ENCODE assay signal across 26 cellular contexts in genomic region chr3:108894981-108895380, GRCh38. TPM values are rescaled to one million over a fixed set of nuclear protein-coding genes. Genes with fewer than 3 reads are reported as not detected.
DNase-seq lines count a peak whose midpoint lies in the region; ATAC-seq and TF ChIP-seq lines count a peak whose summit lies in the region.
"Had no signal": no experiment of that assay in that cellular context is flagged by ENCODE, and none has a peak within 500 bp of the region (broad histone marks: within the 10 kb centered on the region; RNA-seq: fewer than 3 reads in every experiment).

No MANE protein-coding gene starts in this region.

- WGBS in psoas muscle, 3 donors: 64 to 69% (median 67%) methylated on average over 5 of the region's 5 CpGs

- no peaks in the 10 kb centered on the region for H3K9me3 ChIP-seq in PC-3 (ENCODE audit: low read length)
- no peaks in the 10 kb centered on the region for H3K9me3 ChIP-seq in psoas muscle
- no peaks in the 10 kb centered on the region for H3K9me3 ChIP-seq in CD8-positive, alpha-beta memory T cell (ENCODE audit: low read length)
- H3K9me3 ChIP-seq: A549, BE2C, BLaER1 had no signal

- H3K27ac Mint-ChIP-seq in activated naive CD4-positive, alpha-beta T cell treated with anti-CD3 and anti-CD28 coated beads, Interleukin-2, amount 50 U/mL, for 24 hours: peak overlapping the region; percentile 4
- H3K27ac Mint-ChIP-seq in CD8-positive, alpha-beta memory T cell: no peak overlapping the region
- H3K27ac Mint-ChIP-seq: CD14-positive monocyte; CD4-positive, CD25-positive, alpha-beta regulatory T cell; CD8-positive, alpha-beta T cell had no signal

- no peaks in the 10 kb centered on the region for H3K9me3 Mint-ChIP-seq in activated naive CD4-positive, alpha-beta T cell treated with anti-CD3 and anti-CD28 coated beads, Interleukin-2, amount 50 U/mL, for 24 hours
- H3K9me3 Mint-ChIP-seq in CD8-positive, alpha-beta memory T cell: no peaks in the 10 kb centered on the region
- H3K9me3 Mint-ChIP-seq: CD8-positive, alpha-beta T cell had no signal

- DNase-seq in activated naive CD4-positive, alpha-beta T cell treated with anti-CD3 and anti-CD28 coated beads, Interleukin-2, amount 50 U/mL, for 16 hours: no peak
- DNase-seq in PC-3 (peak; percentile 19), astrocyte of the cerebellum (ENCODE audit: low read depth) (peak; percentile 5), psoas muscle (no peak)
- DNase-seq in CD8-positive, alpha-beta memory T cell: no peak
- DNase-seq: ACHN; BE2C; C1 segment of cervical spinal cord; CD4-positive, CD25-positive, alpha-beta regulatory T cell; CD8-positive, alpha-beta T cell; DMS 273 treated with DMSO at 0.1 percent for 48 hours; DMS153; DMS53; DMS79; DND-41; EL; GF-D8 had no signal

- CTCF ChIA-PET in PC-3 (lab: Charles Lee): no interaction called here
- CTCF ChIA-PET in CD8-positive, alpha-beta memory T cell (lab: Charles Lee): interaction anchor here (1.4 kb wide), 1 partner anchor 20 kb away, joined by 3 read pairs; no protein-coding TSS in a partner anchor

- H3K36me3 ChIP-seq in PC-3 (ENCODE audit: low read depth, low read length) (no peaks in the 10 kb centered on the region), psoas muscle (ENCODE audit: insufficient read depth in 1 of 2, low read depth in 1 of 2) (no peaks in the 10 kb centered on the region)
- no peaks in the 10 kb centered on the region for H3K36me3 ChIP-seq in CD8-positive, alpha-beta memory T cell (ENCODE audit: insufficient read depth, low read length)
- H3K36me3 ChIP-seq: BE2C, BLaER1 had no signal

- TF ChIP-seq CTCF in PC-3 (conservative IDR thresholded peaks at IDR 0.05; ENCODE audit: low read depth, low read length) (no peak), astrocyte of the cerebellum (IDR thresholded peaks at IDR 0.05; ENCODE audit: low read depth, low read length, missing control alignments) (no peak), psoas muscle (IDR thresholded peaks at IDR 0.05) (no peak)

- H3K4me3 ChIP-seq in PC-3 (ENCODE audit: low read length) (no peak overlapping the region), astrocyte of the cerebellum (ENCODE audit: low read depth, low read length) (no peak overlapping the region), psoas muscle (no peak overlapping the region)
- H3K4me3 ChIP-seq in CD8-positive, alpha-beta memory T cell (ENCODE audit: low read length): no peak overlapping the region
- H3K4me3 ChIP-seq: A549, BLaER1 had no signal

- H3K27me3 ChIP-seq in PC-3 (ENCODE audit: low read length): peaks cover 64% of the 10 kb centered on the region
- no peaks in the 10 kb centered on the region for H3K27me3 ChIP-seq in psoas muscle (ENCODE audit: insufficient read depth in 3 of 3, low read length in 2 of 3)
- no peaks in the 10 kb centered on the region for H3K27me3 ChIP-seq in CD8-positive, alpha-beta memory T cell (ENCODE audit: insufficient read depth, low read length, poor library complexity, severe bottlenecking)
- H3K27me3 ChIP-seq: BE2C, BLaER1 had no signal

- H3K27me3 Mint-ChIP-seq in activated naive CD4-positive, alpha-beta T cell treated with anti-CD3 and anti-CD28 coated beads, Interleukin-2, amount 50 U/mL, for 24 hours: no peaks in the 10 kb centered on the region
- peaks cover 0 to 3% of the 10 kb centered on the region in 2 donors for H3K27me3 Mint-ChIP-seq in CD8-positive, alpha-beta memory T cell
- H3K27me3 Mint-ChIP-seq: CD4-positive, CD25-positive, alpha-beta regulatory T cell had no signal

- no peaks in the 10 kb centered on the region for H3K9me2 ChIP-seq in PC-3 (replicated peaks; ENCODE audit: low read length)

- no peak for ATAC-seq in PC-3
- ATAC-seq in HG02870 (IDR thresholded peaks at IDR 0.05; ENCODE audit: unreplicated experiment): no peak
- no peak for ATAC-seq in psoas muscle
- ATAC-seq: A549; CD8-positive, alpha-beta T cell had no signal

- no peaks in the 10 kb centered on the region for H3K36me3 Mint-ChIP-seq in activated naive CD4-positive, alpha-beta T cell treated with anti-CD3 and anti-CD28 coated beads, Interleukin-2, amount 50 U/mL, for 24 hours
- H3K36me3 Mint-ChIP-seq in CD8-positive, alpha-beta memory T cell: peaks cover 0 to 4% (median 0%) of the 10 kb centered on the region in 3 donors
- H3K36me3 Mint-ChIP-seq: CD14-positive monocyte; CD4-positive, CD25-positive, alpha-beta regulatory T cell; CD8-positive, alpha-beta T cell had no signal

- H3K4me1 ChIP-seq in PC-3 (ENCODE audit: insufficient read depth, low read length): no peaks in the 10 kb centered on the region
- H3K4me1 ChIP-seq in psoas muscle: no peaks in the 10 kb centered on the region
- H3K4me1 ChIP-seq in CD8-positive, alpha-beta memory T cell (ENCODE audit: insufficient read depth, low read length): no peaks in the 10 kb centered on the region
- H3K4me1 ChIP-seq: A549, BE2C, BLaER1 had no signal

- no peak overlapping the region for H3K27ac ChIP-seq in PC-3 (ENCODE audit: low read length)
- H3K27ac ChIP-seq in psoas muscle: no peak overlapping the region
- no peak overlapping the region for H3K27ac ChIP-seq in CD8-positive, alpha-beta memory T cell (ENCODE audit: low read depth, low read length)
- H3K27ac ChIP-seq: 22Rv1, A549, BLaER1 had no signal

- H3K9ac ChIP-seq in PC-3 (ENCODE audit: low read length): no peak overlapping the region
- H3K9ac ChIP-seq: BLaER1 had no signal

- peaks cover 16% of the 10 kb centered on the region for H3K4me1 Mint-ChIP-seq in activated naive CD4-positive, alpha-beta T cell treated with anti-CD3 and anti-CD28 coated beads, Interleukin-2, amount 50 U/mL, for 24 hours
- peaks cover 2 to 6% (median 5%) of the 10 kb centered on the region in 3 donors for H3K4me1 Mint-ChIP-seq in CD8-positive, alpha-beta memory T cell

- H2AFZ ChIP-seq in PC-3 (ENCODE audit: low read length): no peak overlapping the region

- no peaks in the 10 kb centered on the region for H3K79me2 ChIP-seq in PC-3 (ENCODE audit: low read length)

- intact Hi-C loops in PC-3 (cut with micrococcal nuclease): no loop called here
- intact Hi-C loops in psoas muscle (cut with DNase I): no loop called here

- H4K20me1 ChIP-seq in PC-3 (ENCODE audit: low read length): no peaks in the 10 kb centered on the region
- H4K20me1 ChIP-seq: BLaER1 had no signal

- POLR2A ChIA-PET in PC-3 (lab: Charles Lee; ENCODE audit: unreplicated experiment): no interaction called here
- POLR2A ChIA-PET in CD8-positive, alpha-beta memory T cell (lab: Charles Lee): no interaction called here

- no peak overlapping the region for H3K4me2 ChIP-seq in PC-3 (ENCODE audit: low read length)
- H3K4me2 ChIP-seq: A549, BLaER1 had no signal

- no peak overlapping the region for H3K4me3 Mint-ChIP-seq in activated naive CD4-positive, alpha-beta T cell treated with anti-CD3 and anti-CD28 coated beads, Interleukin-2, amount 50 U/mL, for 24 hours
- no peak overlapping the region for H3K4me3 Mint-ChIP-seq in CD8-positive, alpha-beta memory T cell
- H3K4me3 Mint-ChIP-seq: CD14-positive monocyte; CD4-positive, CD25-positive, alpha-beta regulatory T cell; CD8-positive, alpha-beta T cell had no signal

- in situ Hi-C loops in astrocyte of the cerebellum (cut with HindIII; ENCODE audit: low sequenced_read_pairs): no loop called here

- BruUV-seq in PC-3 (replicated peaks; lab: Mats Ljungman, UMichigan): no TSS peak

- no peaks in the 10 kb centered on the region for H3F3A ChIP-seq in PC-3 (ENCODE audit: low read length, unreplicated experiment)

RNA-seq across cellular contexts. Expression of gene GUCA1C, which starts 58.7 kb away (rescaled TPM):
- total RNA-seq in PC-3 (2014; rRNA removed) (not detected in 2 replicates), psoas muscle (not detected)
- not detected for polyA plus RNA-seq in psoas muscle
- total RNA-seq in CD8-positive, alpha-beta memory T cell: not detected
- polyA plus RNA-seq in CD8-positive, alpha-beta memory T cell: not detected
- total RNA-seq: A172; CD4-positive, CD25-positive, alpha-beta regulatory T cell; CD8-positive, alpha-beta T cell; Daoy had no signal
- polyA plus RNA-seq: A549; AG04450; CD14-positive monocyte; CD4-positive, CD25-positive, alpha-beta regulatory T cell had no signal

Comparison
In these comparisons a context has a peak if more than half of its experiments do, and no peak if none do; other contexts are left out.
1. DNase-seq: peak in PC-3 (single experiment) and astrocyte of the cerebellum (single experiment); none in activated naive CD4-positive, alpha-beta T cell treated with anti-CD3 and anti-CD28 coated beads, Interleukin-2, amount 50 U/mL, for 16 hours (single experiment), psoas muscle (0 of 2) and CD8-positive, alpha-beta memory T cell (0 of 5).